In genomic region chr9:123419721-123420559, GRCh38 we compare ENCODE assay signal across 18 cellular contexts.
"Had no signal": no experiment of that assay in that cellular context is flagged by ENCODE, and none has a peak within 500 bp of the region (broad histone marks: within the 10 kb centered on the region; RNA-seq: fewer than 3 reads in every experiment).

No MANE protein-coding gene starts in this region.

- H3K36me3 ChIP-seq: cardiac muscle cell, ovary had no signal

- H3K27me3 Mint-ChIP-seq: activated B cell treated with CpG ODN at 0.5 μM for 24 hours; activated CD4-positive, alpha-beta memory T cell treated with anti-CD3 and anti-CD28 coated beads for 36 hours; activated T-helper 17 cell treated with anti-CD3 and anti-CD28 coated beads, Interleukin-2, amount 50 U/mL, for 72 hours; memory B cell; naive B cell had no signal

- H3K9me3 Mint-ChIP-seq: activated B cell treated with CpG ODN at 0.5 μM for 24 hours; activated CD4-positive, alpha-beta memory T cell treated with anti-CD3 and anti-CD28 coated beads for 36 hours; activated naive CD4-positive, alpha-beta T cell treated with anti-CD3 and anti-CD28 coated beads for 36 hours; activated T-helper 17 cell treated with anti-CD3 and anti-CD28 coated beads, Interleukin-2, amount 50 U/mL, for 72 hours; memory B cell; naive B cell; T-helper 2 cell treated with Interferon-gamma antibody and Interleukin-4, amounts not matched to agents 5 μg/mL and 100 μg/mL, for 36 hours had no signal

- H3K27me3 ChIP-seq: dorsolateral prefrontal cortex, foreskin keratinocyte, left lung, ovary had no signal

- H3K4me1 ChIP-seq: foreskin keratinocyte, left lung had no signal

- H3K4me1 Mint-ChIP-seq: activated B cell treated with CpG ODN at 0.5 μM for 24 hours, memory B cell, naive B cell had no signal

- ATAC-seq: activated T-helper 17 cell treated with anti-CD3 and anti-CD28 coated beads, Interleukin-2, amount 50 U/mL, for 72 hours; foreskin keratinocyte; mucosa of descending colon had no signal

- H3K27ac ChIP-seq: cardiac muscle cell, dorsolateral prefrontal cortex, foreskin keratinocyte, left lung, ovary had no signal

- DNase-seq: activated B cell treated with CpG ODN at 0.5 μM for 24 hours; activated CD4-positive, alpha-beta memory T cell treated with anti-CD3 and anti-CD28 coated beads for 36 hours; activated CD4-positive, alpha-beta T cell treated with anti-CD3 and anti-CD28 coated beads for 4 hours; activated naive CD4-positive, alpha-beta T cell treated with anti-CD3 and anti-CD28 coated beads for 36 hours; activated T-cell treated with anti-CD3 and anti-CD28 coated beads, Interleukin-2, amount 50 U/mL, for 1 hour; foreskin keratinocyte; hypothalamus; naive B cell; SK-N-SH; stimulated activated naive CD4-positive, alpha-beta T cell had no signal

- H3K27ac Mint-ChIP-seq: activated B cell treated with CpG ODN at 0.5 μM for 24 hours; activated CD4-positive, alpha-beta memory T cell treated with anti-CD3 and anti-CD28 coated beads for 36 hours; activated naive CD4-positive, alpha-beta T cell treated with anti-CD3 and anti-CD28 coated beads for 36 hours; activated T-helper 17 cell treated with anti-CD3 and anti-CD28 coated beads, Interleukin-2, amount 50 U/mL, for 72 hours; memory B cell; T-helper 2 cell treated with Interferon-gamma antibody and Interleukin-4, amounts not matched to agents 5 μg/mL and 100 μg/mL, for 36 hours had no signal

- H3K4me3 ChIP-seq: cardiac muscle cell, dorsolateral prefrontal cortex, left lung, mucosa of descending colon, ovary had no signal

- H3K9me3 ChIP-seq: left lung, mucosa of descending colon, ovary, SK-N-SH had no signal

- H3K4me3 Mint-ChIP-seq: activated B cell treated with CpG ODN at 0.5 μM for 24 hours; activated CD4-positive, alpha-beta memory T cell treated with anti-CD3 and anti-CD28 coated beads for 36 hours; activated naive CD4-positive, alpha-beta T cell treated with anti-CD3 and anti-CD28 coated beads for 36 hours; activated T-helper 17 cell treated with anti-CD3 and anti-CD28 coated beads, Interleukin-2, amount 50 U/mL, for 72 hours; memory B cell; naive B cell; T-helper 2 cell treated with Interferon-gamma antibody and Interleukin-4, amounts not matched to agents 5 μg/mL and 100 μg/mL, for 36 hours had no signal
